8 cellular contexts compared by ENCODE assay signal in genomic region chr5:54895816-54896341, GRCh38.
DNase-seq lines count a peak whose midpoint lies in the region; ATAC-seq and TF ChIP-seq lines count a peak whose summit lies in the region.

No MANE protein-coding gene starts in this region.

- intact Hi-C loops in activated T-helper 1 cell treated with anti-CD3 and anti-CD28 coated beads, Interleukin-12 subunit alpha, Interleukin-12 subunit beta, Interleukin-2, Interleukin-4 antibody, amounts not matched to agents 30 ng/mL and 10 ng/mL and 1 ng/mL, durations not matched to agents 14 hours and 24 hours and 36 hours (cut with micrococcal nuclease): loop anchor here (1.0 kb wide), 2 partner anchors 27 to 379 kb away; partner anchors contain the start of gene SNX18
- intact Hi-C loops in left ventricle myocardium inferior (cut with micrococcal nuclease): no loop called here

- peaks cover 77% of the 10 kb centered on the region for H3K27me3 Mint-ChIP-seq in activated T-helper 1 cell treated with anti-CD3 and anti-CD28 coated beads, Interleukin-12 subunit alpha, Interleukin-12 subunit beta, Interleukin-2, Interleukin-4 antibody, amounts not matched to agents 30 ng/mL and 10 ng/mL and 1 ng/mL, durations not matched to agents 14 hours and 24 hours and 36 hours (ENCODE audit: insufficient read depth)

- peaks cover 51% of the 10 kb centered on the region for H3K27me3 ChIP-seq in left ventricle myocardium inferior (ENCODE audit: low read depth)

- no peak overlapping the region for H3K27ac Mint-ChIP-seq in activated T-helper 1 cell treated with anti-CD3 and anti-CD28 coated beads, Interleukin-12 subunit alpha, Interleukin-12 subunit beta, Interleukin-2, Interleukin-4 antibody, amounts not matched to agents 30 ng/mL and 10 ng/mL and 1 ng/mL, durations not matched to agents 14 hours and 24 hours and 36 hours

- H3K4me3 ChIP-seq in left ventricle myocardium inferior: no peak overlapping the region

- TF ChIP-seq CTCF in left ventricle myocardium inferior (IDR thresholded peaks at IDR 0.05; ENCODE audit: borderline replicate concordance): peak; percentile 62

- H3K36me3 ChIP-seq in left ventricle myocardium inferior: no peaks in the 10 kb centered on the region

- no peaks in the 10 kb centered on the region for H3K4me1 ChIP-seq in left ventricle myocardium inferior

- H3K9me3 Mint-ChIP-seq in activated T-helper 1 cell treated with anti-CD3 and anti-CD28 coated beads, Interleukin-12 subunit alpha, Interleukin-12 subunit beta, Interleukin-2, Interleukin-4 antibody, amounts not matched to agents 30 ng/mL and 10 ng/mL and 1 ng/mL, durations not matched to agents 14 hours and 24 hours and 36 hours: no peaks in the 10 kb centered on the region

- no peaks in the 10 kb centered on the region for H3K9me3 ChIP-seq in left ventricle myocardium inferior (replicated peaks)

- DNase-seq in SKM-1 (lab: John Stamatoyannopoulos, UW; ENCODE audit: unreplicated experiment): peak; percentile 34
- DNase-seq in SKM-1 treated with dmso at 0.1 percent for 144 hours (lab: John Stamatoyannopoulos, UW; ENCODE audit: unreplicated experiment): no peak
- peak; percentile 45 for DNase-seq in LoVo (ENCODE audit: low spot score)
- no peak for DNase-seq in activated T-helper 1 cell treated with anti-CD3 and anti-CD28 coated beads, Interleukin-12 subunit alpha, Interleukin-12 subunit beta, Interleukin-2, Interleukin-4 antibody, amounts not matched to agents 30 ng/mL and 10 ng/mL and 1 ng/mL, durations not matched to agents 14 hours and 24 hours and 36 hours (ENCODE audit: low spot score)
- no peak for DNase-seq in left ventricle myocardium inferior
- peak; percentile 78 for DNase-seq in superior temporal gyrus (ENCODE audit: extremely low spot score)

- no peak overlapping the region for H3K27ac ChIP-seq in left ventricle myocardium inferior (replicated peaks)

- no peaks in the 10 kb centered on the region for H3K36me3 Mint-ChIP-seq in activated T-helper 1 cell treated with anti-CD3 and anti-CD28 coated beads, Interleukin-12 subunit alpha, Interleukin-12 subunit beta, Interleukin-2, Interleukin-4 antibody, amounts not matched to agents 30 ng/mL and 10 ng/mL and 1 ng/mL, durations not matched to agents 14 hours and 24 hours and 36 hours (ENCODE audit: low read depth)

- ATAC-seq in GM19467 (IDR thresholded peaks at IDR 0.05; ENCODE audit: unreplicated experiment) (no peak), HG02623 (IDR thresholded peaks at IDR 0.05; ENCODE audit: unreplicated experiment) (no peak)

- H3K4me3 Mint-ChIP-seq in activated T-helper 1 cell treated with anti-CD3 and anti-CD28 coated beads, Interleukin-12 subunit alpha, Interleukin-12 subunit beta, Interleukin-2, Interleukin-4 antibody, amounts not matched to agents 30 ng/mL and 10 ng/mL and 1 ng/mL, durations not matched to agents 14 hours and 24 hours and 36 hours: peak overlapping the region; percentile 28

- H3K4me1 Mint-ChIP-seq in activated T-helper 1 cell treated with anti-CD3 and anti-CD28 coated beads, Interleukin-12 subunit alpha, Interleukin-12 subunit beta, Interleukin-2, Interleukin-4 antibody, amounts not matched to agents 30 ng/mL and 10 ng/mL and 1 ng/mL, durations not matched to agents 14 hours and 24 hours and 36 hours (ENCODE audit: low read depth): peaks cover 5% of the 10 kb centered on the region

Comparison
In these comparisons a context has a peak if more than half of its experiments do, and no peak if none do; other contexts are left out.
1. DNase-seq: peak in SKM-1 (single experiment), LoVo (single experiment) and superior temporal gyrus (single experiment); none in SKM-1 treated with dmso at 0.1 percent for 144 hours (single experiment), activated T-helper 1 cell treated with anti-CD3 and anti-CD28 coated beads, Interleukin-12 subunit alpha, Interleukin-12 subunit beta, Interleukin-2, Interleukin-4 antibody, amounts not matched to agents 30 ng/mL and 10 ng/mL and 1 ng/mL, durations not matched to agents 14 hours and 24 hours and 36 hours (single experiment) and left ventricle myocardium inferior (single experiment).